ENCODE assay signal across 1 cellular context in the genomic region with DNA sequence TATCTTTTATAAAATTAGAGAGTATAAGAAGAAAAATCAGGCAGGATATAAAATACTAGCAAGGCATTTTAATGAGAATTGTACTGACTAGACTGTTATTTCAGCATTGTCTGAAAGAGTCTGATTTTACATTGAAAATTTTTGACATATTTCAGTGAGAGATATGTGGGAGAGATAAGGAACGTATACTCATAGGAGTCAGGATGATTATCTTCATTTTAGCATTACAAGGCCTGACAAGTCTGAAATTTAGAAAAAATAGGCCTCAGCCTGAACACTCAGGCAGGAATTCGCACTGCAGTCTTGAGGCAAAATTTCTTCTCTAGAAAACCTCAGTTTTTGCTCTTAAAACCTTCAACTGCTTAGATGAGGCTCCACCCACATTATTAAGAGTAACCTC.
TF ChIP-seq lines count a peak whose summit lies in the region.

No MANE protein-coding gene starts in this region.

TF ChIP-seq in SK-N-SH, 30 proteins besides CTCF, POLR2A, EP300 and RAD21 (continued from another document):
- TF ChIP-seq, protein P1, sequence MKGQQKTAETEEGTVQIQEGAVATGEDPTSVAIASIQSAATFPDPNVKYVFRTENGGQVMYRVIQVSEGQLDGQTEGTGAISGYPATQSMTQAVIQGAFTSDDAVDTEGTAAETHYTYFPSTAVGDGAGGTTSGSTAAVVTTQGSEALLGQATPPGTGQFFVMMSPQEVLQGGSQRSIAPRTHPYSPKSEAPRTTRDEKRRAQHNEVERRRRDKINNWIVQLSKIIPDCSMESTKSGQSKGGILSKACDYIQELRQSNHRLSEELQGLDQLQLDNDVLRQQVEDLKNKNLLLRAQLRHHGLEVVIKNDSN (IDR thresholded peaks at IDR 0.05; ENCODE audit: borderline replicate concordance, low read depth) = no peak
- no peak for TF ChIP-seq NRF1 (IDR thresholded peaks at IDR 0.05; ENCODE audit: low read depth, low read length)
- no peak for TF ChIP-seq RFX5 (IDR thresholded peaks at IDR 0.05; ENCODE audit: low read length)
- TF ChIP-seq TCF12 (IDR thresholded peaks at IDR 0.05) = peak; percentile 24
- TF ChIP-seq SMC3 (IDR thresholded peaks at IDR 0.05; ENCODE audit: low read depth, low read length) = no peak
- TF ChIP-seq FOXJ3 (CRISPR knock-in tag; IDR thresholded peaks at IDR 0.05) = no peak
- TF ChIP-seq FOXM1 (IDR thresholded peaks at IDR 0.05; ENCODE audit: low read depth) = no peak
- TF ChIP-seq POLR2AphosphoS5 (IDR thresholded peaks at IDR 0.05; ENCODE audit: low read depth, low read length) = no peak
- TF ChIP-seq, protein P2, sequence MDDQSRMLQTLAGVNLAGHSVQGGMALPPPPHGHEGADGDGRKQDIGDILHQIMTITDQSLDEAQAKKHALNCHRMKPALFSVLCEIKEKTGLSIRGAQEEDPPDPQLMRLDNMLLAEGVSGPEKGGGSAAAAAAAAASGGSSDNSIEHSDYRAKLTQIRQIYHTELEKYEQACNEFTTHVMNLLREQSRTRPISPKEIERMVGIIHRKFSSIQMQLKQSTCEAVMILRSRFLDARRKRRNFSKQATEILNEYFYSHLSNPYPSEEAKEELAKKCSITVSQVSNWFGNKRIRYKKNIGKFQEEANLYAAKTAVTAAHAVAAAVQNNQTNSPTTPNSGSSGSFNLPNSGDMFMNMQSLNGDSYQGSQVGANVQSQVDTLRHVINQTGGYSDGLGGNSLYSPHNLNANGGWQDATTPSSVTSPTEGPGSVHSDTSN (IDR thresholded peaks at IDR 0.05) = peak; percentile 86
- TF ChIP-seq TEAD4 (IDR thresholded peaks at IDR 0.05; ENCODE audit: borderline replicate concordance, insufficient read depth) = 0 out of 2 replicates have a peak, but pooled peaks have one; percentile 18
- no peak for TF ChIP-seq RCOR1 (IDR thresholded peaks at IDR 0.05; ENCODE audit: low read length)
- no peak for TF ChIP-seq MAX (IDR thresholded peaks at IDR 0.05; ENCODE audit: low read depth)
- no peak for TF ChIP-seq EZH2phosphoT487 (IDR thresholded peaks at IDR 0.05; ENCODE audit: borderline replicate concordance, low read depth)
- TF ChIP-seq IRF3 (IDR thresholded peaks at IDR 0.05; ENCODE audit: low read depth, low read length) = no peak
- no peak for TF ChIP-seq SIN3A (IDR thresholded peaks at IDR 0.05; ENCODE audit: borderline replicate concordance, low read depth, low read length)
- no peak for TF ChIP-seq MXI1 (IDR thresholded peaks at IDR 0.05; ENCODE audit: low read depth, low read length)
- no peak for TF ChIP-seq FOSL2 (IDR thresholded peaks at IDR 0.05; ENCODE audit: borderline replicate concordance, low read depth)
- TF ChIP-seq RXRA (IDR thresholded peaks at IDR 0.05; ENCODE audit: borderline replicate concordance, low read depth) = no peak
- no peak for TF ChIP-seq USF2 (IDR thresholded peaks at IDR 0.05; ENCODE audit: borderline replicate concordance, low read depth, low read length)
